Comparison of ENCODE assay signal across 8 cellular contexts in genomic region chr15:98904466-98905048, GRCh38.
DNase-seq lines count a peak whose midpoint lies in the region; ATAC-seq and TF ChIP-seq lines count a peak whose summit lies in the region.

No MANE protein-coding gene starts in this region.

- TF ChIP-seq CTCF in GM23338 (conservative IDR thresholded peaks at IDR 0.05; ENCODE audit: low read depth in 2 of 2) (peak; percentile 76 to 86), OCI-LY7 (conservative IDR thresholded peaks at IDR 0.05; ENCODE audit: low read length) (peak; percentile 79), colonic mucosa (IDR thresholded peaks at IDR 0.05) (peak; percentile 47)

- BruUV-seq in OCI-LY7 (replicated peaks; lab: Mats Ljungman, UMichigan): no TSS peak

- H3K27me3 ChIP-seq in GM23338 (ENCODE audit: insufficient read depth) (no peaks in the 10 kb centered on the region), colonic mucosa (no peaks in the 10 kb centered on the region)

- H4K20me1 ChIP-seq in GM23338 (replicated peaks; ENCODE audit: insufficient read depth) (peaks cover 28% of the 10 kb centered on the region; the same call in 1 of the 2 replicates), OCI-LY7 (ENCODE audit: insufficient read depth, low read length) (no peaks in the 10 kb centered on the region)

- POLR2A ChIA-PET in OCI-LY7 (lab: Charles Lee): interaction anchor here (0.6 to 1.3 kb wide), 2 partner anchors 38 to 290 kb away, joined by 3 to 6 read pairs; no protein-coding TSS in a partner anchor

- H3K4me3 Mint-ChIP-seq in GM23338: no peak overlapping the region

- H3K4me1 Mint-ChIP-seq in GM23338: peaks cover 41% of the 10 kb centered on the region

- peaks cover 24% of the 10 kb centered on the region for H3K36me3 Mint-ChIP-seq in GM23338 (ENCODE audit: low read depth)

- peak overlapping the region; percentile 59 for H3K27ac Mint-ChIP-seq in GM23338

- H3K27me3 Mint-ChIP-seq in GM23338 (ENCODE audit: insufficient read depth, low read depth, poor library complexity): peaks cover 4% of the 10 kb centered on the region

- no peak overlapping the region for H3K9ac ChIP-seq in colonic mucosa (ENCODE audit: low read depth in 2 of 2, low read length in 2 of 2)

- H3K9me3 ChIP-seq in OCI-LY7 (ENCODE audit: low read length) (no peaks in the 10 kb centered on the region), colonic mucosa (no peaks in the 10 kb centered on the region)

- H3F3A ChIP-seq in GM23338 (replicated peaks; ENCODE audit: low read depth): no peaks in the 10 kb centered on the region; the same call in 1 of the 2 replicates

- no peak overlapping the region for H2AFZ ChIP-seq in GM23338
- H2AFZ ChIP-seq in OCI-LY7 (ENCODE audit: low read length): no peak overlapping the region

- CTCF ChIA-PET in OCI-LY7 (lab: Charles Lee; ENCODE audit: unreplicated experiment): no interaction called here

- 0 out of 3 replicates have a peak, but pooled peaks cover 2% of the 10 kb centered on the region for H3K9me3 Mint-ChIP-seq in GM23338

- no peak overlapping the region for H3K27ac ChIP-seq in GM23338 (ENCODE audit: low read depth)
- no peak overlapping the region for H3K27ac ChIP-seq in OCI-LY7 (ENCODE audit: low read depth, low read length, poor library complexity, severe bottlenecking)
- no peak overlapping the region for H3K27ac ChIP-seq in colonic mucosa

- ATAC-seq in GM23338 (peak; percentile 50), HG03442 (IDR thresholded peaks at IDR 0.05; ENCODE audit: unreplicated experiment) (no peak), HG02870 (IDR thresholded peaks at IDR 0.05; ENCODE audit: unreplicated experiment) (no peak)

- H3K4me1 ChIP-seq in GM23338 (ENCODE audit: insufficient read depth) (peaks cover 23% of the 10 kb centered on the region), OCI-LY7 (ENCODE audit: insufficient read depth, low read length, poor library complexity, severe bottlenecking) (no peaks in the 10 kb centered on the region), colonic mucosa (no peaks in the 10 kb centered on the region)

- no peaks in the 10 kb centered on the region for H3K9me2 ChIP-seq in GM23338 (ENCODE audit: insufficient read depth)
- no peaks in the 10 kb centered on the region for H3K9me2 ChIP-seq in OCI-LY7 (ENCODE audit: insufficient read depth, low read length)

- peaks cover 6% of the 10 kb centered on the region; the same call in 1 of the 2 replicates for H3K36me3 ChIP-seq in GM23338 (ENCODE audit: insufficient read depth)
- H3K36me3 ChIP-seq in OCI-LY7 (ENCODE audit: insufficient read depth, low read length): no peaks in the 10 kb centered on the region
- H3K36me3 ChIP-seq in colonic mucosa: no peaks in the 10 kb centered on the region

- intact Hi-C loops in OCI-LY7 (cut with micrococcal nuclease; ENCODE audit: unreplicated experiment) (no loop called here), colonic mucosa (cut with DNase I) (loop anchor here (5.0 kb wide), 1 partner anchor 127 kb away; no protein-coding TSS in a partner anchor)

- peak; percentile 87 for DNase-seq in Ammon's horn (ENCODE audit: low spot score)
- DNase-seq in GM23338 (ENCODE audit: low spot score): peak; percentile 70
- peak; percentile 39 for DNase-seq in OCI-LY7 (ENCODE audit: low spot score)
- peak; percentile 48 for DNase-seq in colonic mucosa
- DNase-seq in lung microvascular endothelial cell (ENCODE audit: low read depth in 2 of 2): peak; percentile 64 to 71
- no peak for DNase-seq in GM19240 (ENCODE audit: insufficient read length, low spot score)

- no peak overlapping the region for H3K4me2 ChIP-seq in GM23338
- no peak overlapping the region for H3K4me2 ChIP-seq in OCI-LY7 (ENCODE audit: low read length)

- H3K4me3 ChIP-seq in GM23338: no peak overlapping the region
- H3K4me3 ChIP-seq in OCI-LY7 (ENCODE audit: low read depth, low read length, poor library complexity, severe bottlenecking): no peak overlapping the region
- no peak overlapping the region for H3K4me3 ChIP-seq in colonic mucosa

- H3K79me2 ChIP-seq in GM23338 (replicated peaks; ENCODE audit: insufficient read depth): peaks cover 52% of the 10 kb centered on the region
- H3K79me2 ChIP-seq in OCI-LY7 (ENCODE audit: insufficient read depth, low read depth, low read length): no peaks in the 10 kb centered on the region

TF ChIP-seq in GM23338, 12 proteins besides CTCF, POLR2A, EP300 and RAD21:
- TF ChIP-seq POLR2AphosphoS5 (IDR thresholded peaks at IDR 0.05; ENCODE audit: low read depth): no peak
- TF ChIP-seq ETS1 (IDR thresholded peaks at IDR 0.05): no peak
